ENCODE assay signal across 8 cellular contexts in genomic region chr7:99928994-99929729, GRCh38. TPM values are rescaled to one million over a fixed set of nuclear protein-coding genes. Genes with fewer than 3 reads are reported as not detected.
DNase-seq lines count a peak whose midpoint lies in the region; ATAC-seq and TF ChIP-seq lines count a peak whose summit lies in the region.

A gene with protein sequence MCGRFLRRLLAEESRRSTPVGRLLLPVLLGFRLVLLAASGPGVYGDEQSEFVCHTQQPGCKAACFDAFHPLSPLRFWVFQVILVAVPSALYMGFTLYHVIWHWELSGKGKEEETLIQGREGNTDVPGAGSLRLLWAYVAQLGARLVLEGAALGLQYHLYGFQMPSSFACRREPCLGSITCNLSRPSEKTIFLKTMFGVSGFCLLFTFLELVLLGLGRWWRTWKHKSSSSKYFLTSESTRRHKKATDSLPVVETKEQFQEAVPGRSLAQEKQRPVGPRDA (minus strand): TSS chr7:99929620. CDS start chr7:99929620, 0 bp downstream.

- DNase-seq in DMS79 (lab: John Stamatoyannopoulos, UW) (peak; percentile 45), RPMI8226 (peak; percentile 66), amniotic epithelial cell (ENCODE audit: low read depth) (peak; percentile 35), left ventricle myocardium inferior (peak; percentile 62), prostate gland (ENCODE audit: low spot score) (peak; percentile 61)

- H3K36me3 ChIP-seq in left ventricle myocardium inferior (no peaks in the 10 kb centered on the region), prostate gland (no peaks in the 10 kb centered on the region)

- ATAC-seq in GM18909 (IDR thresholded peaks at IDR 0.05; ENCODE audit: poor library complexity, unreplicated experiment): no peak
- ATAC-seq in HG03469 (IDR thresholded peaks at IDR 0.05; ENCODE audit: unreplicated experiment): no peak

- H3K27me3 ChIP-seq in left ventricle myocardium inferior (ENCODE audit: low read depth): no peaks in the 10 kb centered on the region
- no peaks in the 10 kb centered on the region for H3K27me3 ChIP-seq in prostate gland (replicated peaks; ENCODE audit: insufficient read depth)

- H3K27ac ChIP-seq in left ventricle myocardium inferior (replicated peaks): peak within 1 kb of the TSS; percentile 81
- H3K27ac ChIP-seq in prostate gland: peak within 1 kb of the TSS; percentile 38 to 51

- TF ChIP-seq CTCF in LNCAP (IDR thresholded peaks at IDR 0.05): peak; percentile 48
- peak; percentile 73 for TF ChIP-seq CTCF in left ventricle myocardium inferior (IDR thresholded peaks at IDR 0.05; ENCODE audit: borderline replicate concordance)
- peak in 3 of 4 experiments; percentile 45 to 71 (median 67) for TF ChIP-seq CTCF in prostate gland (IDR thresholded peaks at IDR 0.05)

- H3K4me1 ChIP-seq in left ventricle myocardium inferior: peaks cover 22% of the 10 kb centered on the region
- peaks cover 6% of the 10 kb centered on the region for H3K4me1 ChIP-seq in prostate gland (replicated peaks)

- H3K4me3 ChIP-seq in left ventricle myocardium inferior (peak within 1 kb of the TSS; percentile 58), prostate gland (peak within 1 kb of the TSS in 1 of 2 donors; percentile 16)

- 20% methylated on average over 22 of the region's 22 CpGs for WGBS in prostate gland

- intact Hi-C loops in left ventricle myocardium inferior (cut with micrococcal nuclease) (no loop called here), prostate gland (cut with DNase I) (loop anchor here (10.0 kb wide), 1 partner anchor 314 kb away; the partner anchor contains the start of gene ZSCAN25)

- no peak for TF ChIP-seq POLR2A in prostate gland (IDR thresholded peaks at IDR 0.05)

- no peaks in the 10 kb centered on the region for H3K9me3 ChIP-seq in left ventricle myocardium inferior (replicated peaks)
- H3K9me3 ChIP-seq in prostate gland: no peaks in the 10 kb centered on the region

RNA-seq across cellular contexts. Expression of the gene that starts here (rescaled TPM):
- total RNA-seq in left ventricle myocardium inferior (0.27 TPM), prostate gland (1 to 10 TPM; 1.2 to 3.2 TPM)

Comparison
In these comparisons a context has a peak if more than half of its experiments do, and no peak if none do; other contexts are left out.
1. Peak in DNase-seq, H3K4me3 ChIP-seq and H3K27ac ChIP-seq in left ventricle myocardium inferior; RNA of the gene not detected or under 1 TPM.